12 cellular contexts compared by ENCODE assay signal in genomic region chr21:18155508-18156193, GRCh38.
A peak's percentile ranks its signal among the peaks of the same experiment; 100 is the strongest.
DNase-seq lines count a peak whose midpoint lies in the region; ATAC-seq and TF ChIP-seq lines count a peak whose summit lies in the region.
"Had no signal": no experiment of that assay in that cellular context is flagged by ENCODE, and none has a peak within 500 bp of the region (broad histone marks: within the 10 kb centered on the region; RNA-seq: fewer than 3 reads in every experiment).

No MANE protein-coding gene starts in this region.

- H3K9ac ChIP-seq in smooth muscle cell (ENCODE audit: low read depth), result no peak overlapping the region

- no peaks in the 10 kb centered on the region for H3K27me3 Mint-ChIP-seq in T-helper 17 cell
- H3K27me3 Mint-ChIP-seq in T-helper 2 cell treated with Interferon-gamma antibody and Interleukin-4, amounts not matched to agents 5 μg/mL and 100 μg/mL, for 36 hours (ENCODE audit: low read depth), result no peaks in the 10 kb centered on the region
- H3K27me3 Mint-ChIP-seq: memory B cell had no signal

- ATAC-seq in HG03571 (IDR thresholded peaks at IDR 0.05; ENCODE audit: unreplicated experiment), result peak; percentile 58
- ATAC-seq in T-helper 17 cell, result peak; percentile 68
- ATAC-seq in GM19023 (IDR thresholded peaks at IDR 0.05; ENCODE audit: unreplicated experiment), result no peak

- H3K27ac Mint-ChIP-seq in T-helper 17 cell, result peak overlapping the region; percentile 59
- H3K27ac Mint-ChIP-seq in T-helper 2 cell treated with Interferon-gamma antibody and Interleukin-4, amounts not matched to agents 5 μg/mL and 100 μg/mL, for 36 hours, result no peak overlapping the region
- H3K27ac Mint-ChIP-seq: memory B cell; T-helper 1 cell treated with Interleukin-12 subunit alpha and Interleukin-12 subunit beta and Interleukin-4 antibody, amounts not matched to agents 30 μg/mL and 1 μg/mL, for 36 hours had no signal

- H3K4me2 ChIP-seq in smooth muscle cell, result no peak overlapping the region

- no peak overlapping the region for H3K4me3 ChIP-seq in kidney epithelial cell (ENCODE audit: low read depth, low read length)
- no peak overlapping the region for H3K4me3 ChIP-seq in smooth muscle cell

- DNase-seq in COLO829 (ENCODE audit: low spot score) (peak; percentile 18), T-helper 17 cell (no peak), kidney epithelial cell (ENCODE audit: low read depth) (peak; percentile 2), nucleus accumbens (lab: John Stamatoyannopoulos, UW) (no peak), smooth muscle cell (lab: John Stamatoyannopoulos, UW; ENCODE audit: unreplicated experiment) (no peak)
- no peak for DNase-seq in T-helper 2 cell treated with Interferon-gamma antibody and Interleukin-4, amounts not matched to agents 5 μg/mL and 100 μg/mL, for 36 hours (ENCODE audit: low spot score)
- DNase-seq: activated gamma-delta T cell treated with Interleukin-2 at 50 U/mL for 16 hours, NCI-H1436 treated with DMSO at 0.1 percent for 48 hours had no signal

- TF ChIP-seq CTCF in kidney epithelial cell (IDR thresholded peaks at IDR 0.05; ENCODE audit: insufficient read depth, low read length, poor library complexity, severe bottlenecking) (no peak), smooth muscle cell (IDR thresholded peaks at IDR 0.05; ENCODE audit: borderline replicate concordance, insufficient read depth, poor library complexity, severe bottlenecking) (no peak)

- no peaks in the 10 kb centered on the region for H3K79me2 ChIP-seq in smooth muscle cell (ENCODE audit: low read depth)

- H3K27ac ChIP-seq in smooth muscle cell (ENCODE audit: low read depth), result no peak overlapping the region

- H2AFZ ChIP-seq in smooth muscle cell (ENCODE audit: low read depth), result no peak overlapping the region

- no peaks in the 10 kb centered on the region for H3K9me3 ChIP-seq in T-helper 17 cell (ENCODE audit: control insufficient read depth, low read length, poor library complexity, severe bottlenecking)
- H3K9me3 ChIP-seq in smooth muscle cell (replicated peaks; ENCODE audit: low read depth), result no peaks in the 10 kb centered on the region

- WGBS in smooth muscle cell (ENCODE audit: low lambda C conversion rate), result 51% methylated on average over 5 of the region's 5 CpGs

- H3K36me3 Mint-ChIP-seq in T-helper 17 cell (ENCODE audit: low read depth), result no peaks in the 10 kb centered on the region
- H3K36me3 Mint-ChIP-seq in T-helper 2 cell treated with Interferon-gamma antibody and Interleukin-4, amounts not matched to agents 5 μg/mL and 100 μg/mL, for 36 hours (ENCODE audit: low read depth), result no peaks in the 10 kb centered on the region
- H3K36me3 Mint-ChIP-seq: memory B cell had no signal

- H3K9me3 Mint-ChIP-seq in T-helper 2 cell treated with Interferon-gamma antibody and Interleukin-4, amounts not matched to agents 5 μg/mL and 100 μg/mL, for 36 hours, result peaks cover 10% of the 10 kb centered on the region
- H3K9me3 Mint-ChIP-seq: memory B cell had no signal

- no peak overlapping the region for H3K4me3 Mint-ChIP-seq in T-helper 17 cell
- H3K4me3 Mint-ChIP-seq in T-helper 2 cell treated with Interferon-gamma antibody and Interleukin-4, amounts not matched to agents 5 μg/mL and 100 μg/mL, for 36 hours, result no peak overlapping the region
- H3K4me3 Mint-ChIP-seq: memory B cell; T-helper 1 cell treated with Interleukin-12 subunit alpha and Interleukin-12 subunit beta and Interleukin-4 antibody, amounts not matched to agents 30 μg/mL and 1 μg/mL, for 36 hours had no signal

- H3K36me3 ChIP-seq in kidney epithelial cell (ENCODE audit: control insufficient read depth, insufficient read depth, low read length), result no peaks in the 10 kb centered on the region
- no peaks in the 10 kb centered on the region for H3K36me3 ChIP-seq in smooth muscle cell (ENCODE audit: low read depth)

- no peaks in the 10 kb centered on the region for H3K27me3 ChIP-seq in kidney epithelial cell (ENCODE audit: control insufficient read depth, insufficient read depth, low read length)
- H3K27me3 ChIP-seq in smooth muscle cell (ENCODE audit: low read depth), result no peaks in the 10 kb centered on the region

- no peaks in the 10 kb centered on the region for H3F3A ChIP-seq in smooth muscle cell (ENCODE audit: low read depth)

- H4K20me1 ChIP-seq in smooth muscle cell (ENCODE audit: low read depth), result no peaks in the 10 kb centered on the region

- peaks cover 10% of the 10 kb centered on the region for H3K4me1 ChIP-seq in smooth muscle cell (ENCODE audit: low read depth)

- H3K4me1 Mint-ChIP-seq in T-helper 17 cell, result peaks cover 18% of the 10 kb centered on the region
- peaks cover 2% of the 10 kb centered on the region for H3K4me1 Mint-ChIP-seq in T-helper 2 cell treated with Interferon-gamma antibody and Interleukin-4, amounts not matched to agents 5 μg/mL and 100 μg/mL, for 36 hours (ENCODE audit: low read depth)
- H3K4me1 Mint-ChIP-seq: memory B cell had no signal

Comparison
In these comparisons a context has a peak if more than half of its experiments do, and no peak if none do; other contexts are left out.
1. DNase-seq: peak in COLO829 (single experiment) and kidney epithelial cell (single experiment); none in T-helper 17 cell (0 of 3), T-helper 2 cell treated with Interferon-gamma antibody and Interleukin-4, amounts not matched to agents 5 μg/mL and 100 μg/mL, for 36 hours (single experiment), nucleus accumbens (0 of 56) and smooth muscle cell (single experiment).